ENCODE assay signal across 21 cellular contexts in genomic region chr9:101516655-101517054, GRCh38. TPM values are rescaled to one million over a fixed set of nuclear protein-coding genes. Genes with fewer than 3 reads are reported as not detected.
DNase-seq lines count a peak whose midpoint lies in the region; ATAC-seq, FAIRE-seq and TF ChIP-seq lines count a peak whose summit lies in the region.
"Had no signal": no experiment of that assay in that cellular context is flagged by ENCODE, and none has a peak within 500 bp of the region (broad histone marks: within the 10 kb centered on the region; RNA-seq: fewer than 3 reads in every experiment).

No MANE protein-coding gene starts in this region.

- no peak overlapping the region for H3K9ac ChIP-seq in K562 (ENCODE audit: insufficient read depth in 1 of 2, low read depth in 2 of 2, low read length in 2 of 2)
- H3K9ac ChIP-seq: BLaER1, GM23248 had no signal

- no peak overlapping the region for H2AFZ ChIP-seq in K562 (ENCODE audit: low read depth, low read length)
- H2AFZ ChIP-seq: GM23248 had no signal

- intact Hi-C loops in K562 (cut with micrococcal nuclease) = no loop called here

- no peak for TF ChIP-seq POLR2A in K562 (conservative IDR thresholded peaks at IDR 0.05)

- H3K4me1 ChIP-seq in K562 (replicated peaks in 1 of 2; ENCODE audit: control insufficient read depth in 2 of 2, insufficient read depth in 2 of 2, low read length in 2 of 2) = no peaks in the 10 kb centered on the region
- H3K4me1 ChIP-seq: Caco-2 had no signal

- no peak overlapping the region for H3K27ac ChIP-seq in K562 (ENCODE audit: extremely low read depth, low read depth, low read length)
- H3K27ac ChIP-seq: BLaER1, C4-2B, GM23248 had no signal

- WGBS in K562 (ENCODE audit: insufficient coverage, low coverage, missing lambda C conversion rate) = 0% methylated on average over 1 of the region's 1 CpG

- TF ChIP-seq EP300 in K562 (IDR thresholded peaks at IDR 0.05; ENCODE audit: low read length) = no peak

- CTCF ChIA-PET in K562 (lab: Yijun Ruan, JAX; ENCODE audit: low intra/inter-chr PET ratio) = interaction anchor here (0.9 kb wide), 1 partner anchor 46 kb away, joined by 3 read pairs; no protein-coding TSS in a partner anchor

- no TSS peak for BruUV-seq in K562 (replicated peaks; lab: Mats Ljungman, UMichigan)

- DNase-seq in Ammon's horn (ENCODE audit: low spot score) (peak; percentile 22), OCI-M1 (lab: John Stamatoyannopoulos, UW) (peak; percentile 78), K562 (ENCODE audit: extremely low read depth in 1 of 4, low spot score in 3 of 4) (no peak), pons (ENCODE audit: low spot score) (peak; percentile 51), NCI-H226 (no peak), NCI-H1417 treated with DMSO at 0.1 percent for 48 hours (lab: John Stamatoyannopoulos, UW) (no peak)
- DNase-seq: Caco-2; CD4-positive, CD25-positive, alpha-beta regulatory T cell; CD8-positive, alpha-beta T cell; DMS153; DND-41; GM23248; H7; HCEC 1CT had no signal

- no peaks in the 10 kb centered on the region for H3K9me1 ChIP-seq in K562 (ENCODE audit: control insufficient read depth, insufficient read depth, low read length)

- no peak for FAIRE-seq in K562 (lab: Jason Lieb, UNC)
- FAIRE-seq: G401.6, GM12892, GM19239, H1 had no signal

- no peaks in the 10 kb centered on the region for H4K20me1 ChIP-seq in K562 (replicated peaks; ENCODE audit: control insufficient read depth, insufficient read depth, low read length)
- H4K20me1 ChIP-seq: BLaER1 had no signal

- TF ChIP-seq CTCF in K562 (IDR thresholded peaks at IDR 0.05 in 2 of 3, conservative IDR thresholded peaks at IDR 0.05 in 1 of 3; ENCODE audit: insufficient read depth in 2 of 3, low read depth in 1 of 3, low read length in 3 of 3) = no peak

- TF ChIP-seq RAD21 in K562 (CRISPR knock-in tag; conservative IDR thresholded peaks at IDR 0.05 in 1 of 2, IDR thresholded peaks at IDR 0.05 in 1 of 2) = no peak

- POLR2A ChIA-PET in K562 (lab: Yijun Ruan, JAX) = no interaction called here

- in situ Hi-C loops in K562 (cut with MboI) = no loop called here

- H3K79me2 ChIP-seq in K562 (ENCODE audit: control insufficient read depth, insufficient read depth, low read length) = no peaks in the 10 kb centered on the region

- H3K27me3 ChIP-seq in K562 (ENCODE audit: control insufficient read depth in 2 of 2, insufficient read depth in 2 of 2, low read length in 2 of 2) = no peaks in the 10 kb centered on the region
- H3K27me3 ChIP-seq: BLaER1 had no signal

- no peak overlapping the region for H3K4me2 ChIP-seq in K562 (ENCODE audit: insufficient read depth, low read length)
- H3K4me2 ChIP-seq: BLaER1 had no signal

- H3K9me3 ChIP-seq in K562 (replicated peaks; ENCODE audit: control insufficient read depth, insufficient read depth, low read depth, low read length) = no peaks in the 10 kb centered on the region
- H3K9me3 ChIP-seq: BLaER1, Caco-2 had no signal

- ATAC-seq in K562 (no peak), GM19351 (IDR thresholded peaks at IDR 0.05; ENCODE audit: unreplicated experiment) (no peak)
- ATAC-seq: CD8-positive, alpha-beta T cell had no signal

- H3K36me3 ChIP-seq in K562 (ENCODE audit: control insufficient read depth, insufficient read depth, low read length) = no peaks in the 10 kb centered on the region
- H3K36me3 ChIP-seq: BLaER1 had no signal

- no peak overlapping the region for H3K4me3 ChIP-seq in K562
- H3K4me3 ChIP-seq: BLaER1, GM23248 had no signal

TF ChIP-seq in K562, 482 proteins besides CTCF, POLR2A, EP300 and RAD21:
- TF ChIP-seq MECOM (CRISPR knock-in tag; IDR thresholded peaks at IDR 0.05) = 0 out of 2 replicates have a peak, but pooled peaks have one; percentile 39
- no peak for TF ChIP-seq NBN (IDR thresholded peaks at IDR 0.05; ENCODE audit: low read depth)
- TF ChIP-seq MEF2A (IDR thresholded peaks at IDR 0.05; ENCODE audit: control insufficient read depth, low read depth, low read length) = no peak
- TF ChIP-seq SLC30A9 (CRISPR knock-in tag; IDR thresholded peaks at IDR 0.05) = no peak
- no peak for TF ChIP-seq SRSF9 (IDR thresholded peaks at IDR 0.05; ENCODE audit: borderline replicate concordance, low read depth, low read length)
- no peak for TF ChIP-seq TGIF2 (CRISPR knock-in tag; IDR thresholded peaks at IDR 0.05)
TF ChIP-seq in K562: peak in this region for 1.

RNA-seq across cellular contexts. Expression of gene RNF20, which starts 17.0 kb away (rescaled TPM):
- total RNA-seq in K562 (2011; cell fraction: chromatin; rRNA removed; ENCODE audit: low replicate concordance) = 11.4 and 18.1 TPM in 2 replicates
- total RNA-seq in K562 (2011; cell fraction: nucleolus; rRNA removed) = 4.0 and 5.4 TPM in 2 replicates
- total RNA-seq in K562 (2011; cell fraction: nucleoplasm; rRNA removed) = 7.6 and 8.2 TPM in 2 replicates
- total RNA-seq in K562 (2014; rRNA removed) (12.7 and 13.9 TPM in 2 replicates), K562 (2014; rRNA removed; fragmentation: Illumina TruSeq; extraction: Trizol) (22.9 and 30.4 TPM in 2 replicates), K562 (2015; rRNA removed; fragmentation: Illumina TruSeq; extraction: Trizol) (24.3 and 25.0 TPM in 2 replicates), K562 (2021) (21.2 and 23.3 TPM in 2 replicates)
- polyA plus RNA-seq in K562 (2011; rRNA removed) (14.2 and 22.5 TPM in 2 replicates), K562 (2014; fragmentation: Illumina TruSeq; extraction: Trizol) (19.4 and 22.1 TPM in 2 replicates), K562 (2014; fragmentation: Nextera tagmentation; extraction: Ambion mirVana) (10 to 100 TPM in 1 of 2 experiments, 1 to 10 TPM in 1; 5.5 to 11.2 TPM), K562 (2014; rRNA removed) (15.0 and 18.0 TPM in 2 replicates)
- 3.4 and 8.2 TPM in 2 replicates for polyA plus RNA-seq in K562 (2011; cell fraction: cytosol; rRNA removed)
- 9.0 and 11.0 TPM in 2 replicates for polyA plus RNA-seq in K562 (2011; cell fraction: nucleus; rRNA removed)
- polyA plus RNA-seq in K562 (2012) = 23.2 and 23.5 TPM in 2 replicates
- polyA minus RNA-seq in K562 (2011; rRNA and poly(A)+ RNA removed) = 39.5 and 39.8 TPM in 2 replicates
- 8.5 and 9.6 TPM in 2 replicates for polyA minus RNA-seq in K562 (2011; cell fraction: cytosol; rRNA and poly(A)+ RNA removed)
- 6.3 and 12.3 TPM in 2 replicates for polyA minus RNA-seq in K562 (2011; cell fraction: nucleus; rRNA and poly(A)+ RNA removed)

Comparison
In these comparisons a context has a peak if more than half of its experiments do, and no peak if none do; other contexts are left out.
1. DNase-seq: peak in Ammon's horn (single experiment), OCI-M1 (single experiment) and pons (single experiment); none in K562 (0 of 4), NCI-H226 (single experiment) and NCI-H1417 treated with DMSO at 0.1 percent for 48 hours (single experiment).